10 cellular contexts compared by ENCODE assay signal in the genomic region with DNA sequence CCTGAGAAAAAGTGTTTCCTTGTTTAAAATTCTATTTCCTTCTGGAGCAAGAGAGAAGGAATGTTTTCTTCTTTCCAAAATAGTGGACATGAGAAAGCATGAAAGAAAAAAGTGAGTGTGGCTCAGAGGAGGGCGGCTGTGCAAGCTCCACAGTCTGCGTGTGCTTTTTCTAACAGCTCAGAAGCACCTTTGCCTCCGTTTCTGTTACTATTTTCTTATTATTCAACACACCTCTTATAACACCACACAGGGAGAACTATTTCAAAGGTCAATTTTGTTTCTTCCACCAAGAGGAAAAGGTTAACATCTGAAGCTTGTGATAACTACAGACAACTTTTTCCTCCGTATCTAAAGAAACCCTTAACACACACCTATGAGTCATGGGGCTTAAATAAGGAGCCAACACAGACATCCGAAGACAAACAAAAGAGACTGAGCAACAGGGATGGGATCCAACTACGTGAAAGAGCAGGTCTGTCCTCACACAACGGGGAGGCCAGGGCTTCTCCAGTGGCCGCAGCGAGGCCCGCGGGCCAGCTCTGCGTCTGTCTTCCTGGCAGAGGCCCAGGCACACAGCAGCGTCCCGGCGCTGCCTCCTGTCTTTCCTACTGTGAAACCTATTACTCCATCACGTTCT. TPM values are rescaled to one million over a fixed set of nuclear protein-coding genes. Genes with fewer than 3 reads are reported as not detected.
DNase-seq lines count a peak whose midpoint lies in the region; TF ChIP-seq lines count a peak whose summit lies in the region.
"Had no signal": no experiment of that assay in that cellular context is flagged by ENCODE, and none has a peak within 500 bp of the region (broad histone marks: within the 10 kb centered on the region; RNA-seq: fewer than 3 reads in every experiment).

No MANE protein-coding gene starts in this region.

- H3K27me3 ChIP-seq in Loucy (ENCODE audit: insufficient read depth, low read length, poor library complexity, severe bottlenecking), result no peaks in the 10 kb centered on the region
- no peaks in the 10 kb centered on the region for H3K27me3 ChIP-seq in muscle layer of duodenum (ENCODE audit: low read depth, low read length)
- no peaks in the 10 kb centered on the region for H3K27me3 ChIP-seq in colonic mucosa

- no peak overlapping the region for H2AFZ ChIP-seq in Loucy (ENCODE audit: low read length)

- H3K9me2 ChIP-seq in Loucy (replicated peaks; ENCODE audit: low read depth, low read length), result no peaks in the 10 kb centered on the region

- H3K79me2 ChIP-seq in Loucy (ENCODE audit: insufficient read depth, low read length), result no peaks in the 10 kb centered on the region

- intact Hi-C loops in colonic mucosa (cut with DNase I), result no loop called here

- no peaks in the 10 kb centered on the region; the same call in 1 of the 2 replicates for H3F3A ChIP-seq in Loucy (ENCODE audit: low read depth)

- H3K4me2 ChIP-seq in Loucy (ENCODE audit: low read depth, low read length, poor library complexity, severe bottlenecking), result peak overlapping the region; percentile 16

- peaks cover 93% of the 10 kb centered on the region for H3K36me3 ChIP-seq in Loucy (ENCODE audit: insufficient read depth, low read length)
- peaks cover 69 to 84% of the 10 kb centered on the region in 2 donors for H3K36me3 ChIP-seq in muscle layer of duodenum (ENCODE audit: control insufficient read depth in 1 of 2, insufficient read depth in 2 of 2, low read length in 2 of 2)
- H3K36me3 ChIP-seq in colonic mucosa, result peaks cover 6% of the 10 kb centered on the region

- no peak; the same call in 1 of the 2 replicates for TF ChIP-seq CTCF in AG09319 (IDR thresholded peaks at IDR 0.05; ENCODE audit: low read depth, low read length)
- no peak for TF ChIP-seq CTCF in Loucy (conservative IDR thresholded peaks at IDR 0.05; ENCODE audit: low read length)
- no peak for TF ChIP-seq CTCF in colonic mucosa (IDR thresholded peaks at IDR 0.05)

- H3K4me1 ChIP-seq in Loucy (ENCODE audit: insufficient read depth, low read length, poor library complexity, severe bottlenecking) (peaks cover 14% of the 10 kb centered on the region), muscle layer of duodenum (ENCODE audit: control insufficient read depth in 1 of 2, insufficient read depth in 2 of 2, low read length in 2 of 2) (peaks cover 5 to 13% of the 10 kb centered on the region in 2 donors), colonic mucosa (no peaks in the 10 kb centered on the region)

- H3K9ac ChIP-seq in Loucy (ENCODE audit: low read depth, low read length, poor library complexity, severe bottlenecking) (no peak overlapping the region), colonic mucosa (ENCODE audit: low read depth in 2 of 2, low read length in 2 of 2) (no peak overlapping the region)

- H3K9me3 ChIP-seq in Loucy (ENCODE audit: insufficient read depth, low read depth, low read length) (no peaks in the 10 kb centered on the region), muscle layer of duodenum (ENCODE audit: control insufficient read depth in 1 of 2, low read length in 2 of 2) (no peaks in the 10 kb centered on the region), colonic mucosa (no peaks in the 10 kb centered on the region)

- DNase-seq in AG09319 (ENCODE audit: extremely low read depth, low read depth) (peak; percentile 4), cerebellum (ENCODE audit: low spot score) (peak; percentile 35), MV-4-11 (lab: John Stamatoyannopoulos, UW) (no peak), colonic mucosa (no peak), dedifferentiated amniotic fluid mesenchymal stem cell (ENCODE audit: extremely low spot score) (no peak)
- no peak for DNase-seq in activated effector memory CD4-positive, alpha-beta T cell treated with Interleukin-2 at 50 U/mL for 16 hours
- DNase-seq: activated T-cell treated with anti-CD3 and anti-CD28 coated beads, Interleukin-2, amount 50 U/mL, for 1 hour; stimulated activated CD4-positive, alpha-beta T cell treated with anti-CD3 and anti-CD28 coated beads, Interleukin-2, amount 100 ng/mL, for 24 hours had no signal

- H3K27ac ChIP-seq in muscle layer of duodenum (ENCODE audit: low read length), result peak overlapping the region; percentile 64
- no peak overlapping the region for H3K27ac ChIP-seq in colonic mucosa

- H3K4me3 ChIP-seq in Loucy (ENCODE audit: low read length, poor library complexity, severe bottlenecking), result no peak overlapping the region
- H3K4me3 ChIP-seq in muscle layer of duodenum (ENCODE audit: low read depth in 1 of 2, low read length in 2 of 2), result no peak overlapping the region
- no peak overlapping the region for H3K4me3 ChIP-seq in colonic mucosa

- H4K20me1 ChIP-seq in Loucy (ENCODE audit: insufficient read depth, low read length, poor library complexity, severe bottlenecking), result no peaks in the 10 kb centered on the region

RNA-seq across cellular contexts. Expression of a gene that starts 36.2 kb away (rescaled TPM):
- total RNA-seq in cerebellum (21.2 TPM), colonic mucosa (10 to 100 TPM; 15.0 to 48.4 TPM)

Comparison
In these comparisons a context has a peak if more than half of its experiments do, and no peak if none do; other contexts are left out.
1. DNase-seq: peak in AG09319 (single experiment) and cerebellum (single experiment); none in MV-4-11 (single experiment), activated effector memory CD4-positive, alpha-beta T cell treated with Interleukin-2 at 50 U/mL for 16 hours (single experiment), colonic mucosa (single experiment) and dedifferentiated amniotic fluid mesenchymal stem cell (single experiment).